Comparison of ENCODE assay signal across 10 cellular contexts in the genomic region with DNA sequence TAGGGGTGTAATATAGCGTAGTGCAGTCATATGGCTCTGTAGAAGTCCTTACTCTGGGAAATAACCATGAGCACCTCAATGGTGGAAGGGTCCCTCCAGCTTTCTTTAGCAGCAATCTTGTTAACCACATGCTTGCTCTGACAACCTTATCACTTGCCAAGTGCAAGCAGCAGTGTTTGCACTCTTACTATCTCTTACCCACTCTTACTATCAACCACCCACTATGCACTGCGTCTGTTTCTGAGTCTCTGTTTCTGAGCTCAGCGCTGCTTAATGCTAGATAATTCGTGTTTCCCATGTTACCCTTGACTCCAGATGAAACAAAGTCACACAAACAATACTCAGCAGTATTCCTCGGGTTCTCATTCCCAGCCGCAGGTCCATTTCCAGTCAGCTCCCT.
"Had no signal": no experiment of that assay in that cellular context is flagged by ENCODE, and none has a peak within 500 bp of the region (broad histone marks: within the 10 kb centered on the region; RNA-seq: fewer than 3 reads in every experiment).

No MANE protein-coding gene starts in this region.

- H2AFZ ChIP-seq: GM23248 had no signal

- FAIRE-seq: H54, HepG2 had no signal

- H3K27me3 Mint-ChIP-seq: IgD-negative memory B cell had no signal

- H3K27ac Mint-ChIP-seq: HFFc6, IgD-negative memory B cell had no signal

- H3K4me1 Mint-ChIP-seq: IgD-negative memory B cell had no signal

- H3K4me1 ChIP-seq: HAP-1 had no signal

- H3K4me3 ChIP-seq: GM23248, HAP-1 had no signal

- H3K9ac ChIP-seq: GM23248 had no signal

- H3K9me3 ChIP-seq: HAP-1 had no signal

- DNase-seq: GM23248, HFFc6, Kasumi-1, KG1 had no signal

- H3K4me3 Mint-ChIP-seq: HFFc6, IgD-negative memory B cell had no signal

- ATAC-seq: HCT116, HepG2 had no signal

- H3K27ac ChIP-seq: GM23248, HL-60 had no signal

- H3K36me3 ChIP-seq: HAP-1 had no signal
